In genomic region chr12:124804011-124804621, GRCh38 we compare ENCODE assay signal across 9 cellular contexts. TPM values are rescaled to one million over a fixed set of nuclear protein-coding genes. Genes with fewer than 3 reads are reported as not detected.
DNase-seq lines count a peak whose midpoint lies in the region; ATAC-seq and TF ChIP-seq lines count a peak whose summit lies in the region.
"Had no signal": no experiment of that assay in that cellular context is flagged by ENCODE, and none has a peak within 500 bp of the region (broad histone marks: within the 10 kb centered on the region; RNA-seq: fewer than 3 reads in every experiment).

No MANE protein-coding gene starts in this region.

- H3K4me1 ChIP-seq in iPS-20b (ENCODE audit: insufficient read depth, low read length): no peaks in the 10 kb centered on the region
- H3K4me1 ChIP-seq in upper lobe of right lung: no peaks in the 10 kb centered on the region

- H3K9ac ChIP-seq in iPS-20b (ENCODE audit: low read depth, low read length): 0 out of 2 replicates have a peak overlapping the region, but pooled peaks have one; percentile 37
- H3K9ac ChIP-seq: KMS-11 had no signal

- peak; percentile 89 for ATAC-seq in upper lobe of right lung
- no peak for ATAC-seq in stimulated activated memory B cell treated with anti-CD40 and anti-IgM and Interleukin-4, amounts not matched to agents 10 μg/mL and 1 μg/mL and 100 μg/mL, for 72 hours

- H3K36me3 Mint-ChIP-seq in stimulated activated memory B cell treated with anti-CD40 and anti-IgM and Interleukin-4, amounts not matched to agents 10 μg/mL and 1 μg/mL and 100 μg/mL, for 72 hours: peaks cover 68% of the 10 kb centered on the region

- no peak overlapping the region for H3K4me3 ChIP-seq in astrocyte of the cerebellum (ENCODE audit: low read depth, low read length)
- H3K4me3 ChIP-seq in iPS-20b (ENCODE audit: low read length): no peak overlapping the region
- no peak overlapping the region for H3K4me3 ChIP-seq in upper lobe of right lung

- intact Hi-C loops in upper lobe of right lung (cut with DNase I): no loop called here

- H3K9me3 Mint-ChIP-seq in stimulated activated memory B cell treated with anti-CD40 and anti-IgM and Interleukin-4, amounts not matched to agents 10 μg/mL and 1 μg/mL and 100 μg/mL, for 72 hours: no peaks in the 10 kb centered on the region

- H3K27ac ChIP-seq in iPS-20b (ENCODE audit: low read length) (no peak overlapping the region), upper lobe of right lung (peak overlapping the region; percentile 11)
- H3K27ac ChIP-seq: KMS-11 had no signal

- no peak overlapping the region for H3K27ac Mint-ChIP-seq in stimulated activated memory B cell treated with anti-CD40 and anti-IgM and Interleukin-4, amounts not matched to agents 10 μg/mL and 1 μg/mL and 100 μg/mL, for 72 hours

- TF ChIP-seq CTCF in astrocyte of the cerebellum (IDR thresholded peaks at IDR 0.05; ENCODE audit: low read depth, low read length, missing control alignments) (no peak), upper lobe of right lung (IDR thresholded peaks at IDR 0.05) (no peak)

- DNase-seq in NCI-H2227 (lab: John Stamatoyannopoulos, UW; ENCODE audit: unreplicated experiment) (peak; percentile 9), NCI-H2227 treated with DMSO at 0.1 percent for 48 hours (lab: John Stamatoyannopoulos, UW) (no peak), astrocyte of the cerebellum (ENCODE audit: low read depth) (peak; percentile 23), upper lobe of right lung (peak; percentile 81), DMS153 (lab: John Stamatoyannopoulos, UW) (no peak), DMS153 treated with DMSO at 0.1 percent for 48 hours (lab: John Stamatoyannopoulos, UW; ENCODE audit: unreplicated experiment) (no peak)

- H3K27me3 Mint-ChIP-seq in stimulated activated memory B cell treated with anti-CD40 and anti-IgM and Interleukin-4, amounts not matched to agents 10 μg/mL and 1 μg/mL and 100 μg/mL, for 72 hours: no peaks in the 10 kb centered on the region

- H3K9me3 ChIP-seq in iPS-20b (ENCODE audit: insufficient read depth, low read depth, low read length): no peaks in the 10 kb centered on the region
- no peaks in the 10 kb centered on the region for H3K9me3 ChIP-seq in upper lobe of right lung

- peaks cover 17% of the 10 kb centered on the region; the same call in 1 of the 2 replicates for H3K36me3 ChIP-seq in iPS-20b (ENCODE audit: insufficient read depth, low read depth, low read length)
- H3K36me3 ChIP-seq in upper lobe of right lung: no peaks in the 10 kb centered on the region

- H3K27me3 ChIP-seq in iPS-20b (ENCODE audit: insufficient read depth, low read length) (no peaks in the 10 kb centered on the region), upper lobe of right lung (no peaks in the 10 kb centered on the region)

- in situ Hi-C loops in astrocyte of the cerebellum (cut with HindIII; ENCODE audit: low sequenced_read_pairs): no loop called here

- H3K4me1 Mint-ChIP-seq in stimulated activated memory B cell treated with anti-CD40 and anti-IgM and Interleukin-4, amounts not matched to agents 10 μg/mL and 1 μg/mL and 100 μg/mL, for 72 hours: peaks cover 5% of the 10 kb centered on the region

- no peak overlapping the region for H3K4me3 Mint-ChIP-seq in stimulated activated memory B cell treated with anti-CD40 and anti-IgM and Interleukin-4, amounts not matched to agents 10 μg/mL and 1 μg/mL and 100 μg/mL, for 72 hours

RNA-seq across cellular contexts. Expression of gene SCARB1, which starts 59.5 kb away (rescaled TPM):
- total RNA-seq in upper lobe of right lung: 35.3 TPM

Comparison
In these comparisons a context has a peak if more than half of its experiments do, and no peak if none do; other contexts are left out.
1. DNase-seq: peak in NCI-H2227 (single experiment), astrocyte of the cerebellum (single experiment) and upper lobe of right lung (single experiment); none in NCI-H2227 treated with DMSO at 0.1 percent for 48 hours (single experiment), DMS153 (single experiment) and DMS153 treated with DMSO at 0.1 percent for 48 hours (single experiment).